In genomic region chr1:20665736-20666135, GRCh38 we compare ENCODE assay signal across 25 cellular contexts. TPM values are rescaled to one million over a fixed set of nuclear protein-coding genes. Genes with fewer than 3 reads are reported as not detected.
DNase-seq lines count a peak whose midpoint lies in the region; ATAC-seq, FAIRE-seq and TF ChIP-seq lines count a peak whose summit lies in the region.
"Had no signal": no experiment of that assay in that cellular context is flagged by ENCODE, and none has a peak within 500 bp of the region (broad histone marks: within the 10 kb centered on the region; RNA-seq: fewer than 3 reads in every experiment).

No MANE protein-coding gene starts in this region.

- no peak overlapping the region for H3K9ac ChIP-seq in keratinocyte (ENCODE audit: control insufficient read depth, extremely low read depth, insufficient read depth, low read length)

- H3K36me3 Mint-ChIP-seq in activated naive CD8-positive, alpha-beta T cell treated with anti-CD3 and anti-CD28 coated beads, Interleukin-2, amount 10 ng/mL, durations not matched to agents 7 days and 5 days = peaks cover 2% of the 10 kb centered on the region
- H3K36me3 Mint-ChIP-seq in activated naive CD8-positive, alpha-beta T cell treated with anti-CD3 and anti-CD28 coated beads, Interleukin-2, amount 50 U/mL, for 24 hours (ENCODE audit: low read depth) = peaks cover 3% of the 10 kb centered on the region
- H3K36me3 Mint-ChIP-seq in HFFc6 (ENCODE audit: low read depth) = peaks cover 10% of the 10 kb centered on the region
- H3K36me3 Mint-ChIP-seq: immature natural killer cell, natural killer cell had no signal

- no peaks in the 10 kb centered on the region for H3K27me3 ChIP-seq in keratinocyte (ENCODE audit: control insufficient read depth, extremely low read depth, insufficient read depth, low read length)
- no peaks in the 10 kb centered on the region for H3K27me3 ChIP-seq in upper lobe of left lung
- H3K27me3 ChIP-seq: brain microvascular endothelial cell, left lung, transverse colon had no signal

- peaks cover 5% of the 10 kb centered on the region for H3K79me2 ChIP-seq in keratinocyte (ENCODE audit: control insufficient read depth, insufficient read depth, low read length)

- peaks cover 20% of the 10 kb centered on the region for H3K4me1 Mint-ChIP-seq in activated naive CD8-positive, alpha-beta T cell treated with anti-CD3 and anti-CD28 coated beads, Interleukin-2, amount 10 ng/mL, durations not matched to agents 7 days and 5 days
- H3K4me1 Mint-ChIP-seq in activated naive CD8-positive, alpha-beta T cell treated with anti-CD3 and anti-CD28 coated beads, Interleukin-2, amount 50 U/mL, for 24 hours = peaks cover 14% of the 10 kb centered on the region
- H3K4me1 Mint-ChIP-seq in HFFc6 (ENCODE audit: low read depth) = peaks cover 11% of the 10 kb centered on the region

- peaks cover 1% of the 10 kb centered on the region for H3K9me3 Mint-ChIP-seq in activated naive CD8-positive, alpha-beta T cell treated with anti-CD3 and anti-CD28 coated beads, Interleukin-2, amount 10 ng/mL, durations not matched to agents 7 days and 5 days
- H3K9me3 Mint-ChIP-seq in activated naive CD8-positive, alpha-beta T cell treated with anti-CD3 and anti-CD28 coated beads, Interleukin-2, amount 50 U/mL, for 24 hours = no peaks in the 10 kb centered on the region
- no peaks in the 10 kb centered on the region for H3K9me3 Mint-ChIP-seq in HFFc6
- H3K9me3 Mint-ChIP-seq: immature natural killer cell; natural killer cell; stimulated activated naive CD8-positive, alpha-beta T cell treated with anti-CD3 and anti-CD28 coated beads, Interleukin-15, Interleukin-2, amounts not matched to agents 100 ng/mL and 50 ng/mL, for 24 hours had no signal

- POLR2A ChIA-PET in activated naive CD8-positive, alpha-beta T cell treated with anti-CD3 and anti-CD28 coated beads, Interleukin-2, amount 10 ng/mL, durations not matched to agents 7 days and 5 days (lab: Charles Lee) = interaction anchor here (1.0 to 1.5 kb wide), 2 partner anchors 13 to 158 kb away, joined by 3 read pairs; partner anchors contain the start of gene MUL1

- H3K27me3 Mint-ChIP-seq in activated naive CD8-positive, alpha-beta T cell treated with anti-CD3 and anti-CD28 coated beads, Interleukin-2, amount 10 ng/mL, durations not matched to agents 7 days and 5 days = no peaks in the 10 kb centered on the region
- no peaks in the 10 kb centered on the region for H3K27me3 Mint-ChIP-seq in activated naive CD8-positive, alpha-beta T cell treated with anti-CD3 and anti-CD28 coated beads, Interleukin-2, amount 50 U/mL, for 24 hours
- peaks cover 2% of the 10 kb centered on the region; the same call in 1 of the 2 replicates for H3K27me3 Mint-ChIP-seq in HFFc6 (ENCODE audit: insufficient read depth)
- H3K27me3 Mint-ChIP-seq: stimulated activated naive CD8-positive, alpha-beta T cell treated with anti-CD3 and anti-CD28 coated beads, Interleukin-15, Interleukin-2, amounts not matched to agents 100 ng/mL and 50 ng/mL, for 24 hours had no signal

- 81 to 83% methylated on average over 12 of the region's 12 CpGs for WGBS in upper lobe of left lung, 2 donors

- no peaks in the 10 kb centered on the region for H3K9me1 ChIP-seq in keratinocyte (ENCODE audit: control insufficient read depth, extremely low read depth, insufficient read depth, low read length)

- H3K4me3 Mint-ChIP-seq in activated naive CD8-positive, alpha-beta T cell treated with anti-CD3 and anti-CD28 coated beads, Interleukin-2, amount 10 ng/mL, durations not matched to agents 7 days and 5 days = no peak overlapping the region
- no peak overlapping the region for H3K4me3 Mint-ChIP-seq in activated naive CD8-positive, alpha-beta T cell treated with anti-CD3 and anti-CD28 coated beads, Interleukin-2, amount 50 U/mL, for 24 hours
- H3K4me3 Mint-ChIP-seq in HFFc6 = no peak overlapping the region
- H3K4me3 Mint-ChIP-seq: immature natural killer cell; natural killer cell; stimulated activated naive CD8-positive, alpha-beta T cell treated with anti-CD3 and anti-CD28 coated beads, Interleukin-15, Interleukin-2, amounts not matched to agents 100 ng/mL and 50 ng/mL, for 24 hours had no signal

- H3K4me2 ChIP-seq in keratinocyte (ENCODE audit: control insufficient read depth, extremely low read depth, insufficient read depth, low read depth, low read length) = no peak overlapping the region

- H4K20me1 ChIP-seq in keratinocyte (ENCODE audit: control insufficient read depth, extremely low read depth, insufficient read depth, low read length) = no peaks in the 10 kb centered on the region

- peaks cover 4% of the 10 kb centered on the region for H3K4me1 ChIP-seq in keratinocyte (ENCODE audit: control insufficient read depth, extremely low read depth, insufficient read depth, low read length)
- H3K4me1 ChIP-seq in upper lobe of left lung = peaks cover 3 to 9% (median 8%) of the 10 kb centered on the region in 4 donors

- no peak for TF ChIP-seq EP300 in upper lobe of left lung (IDR thresholded peaks at IDR 0.05)

- ATAC-seq in activated naive CD8-positive, alpha-beta T cell treated with anti-CD3 and anti-CD28 coated beads, Interleukin-2, amount 10 ng/mL, durations not matched to agents 7 days and 5 days (ENCODE audit: low read depth) = no peak
- no peak for ATAC-seq in activated naive CD8-positive, alpha-beta T cell treated with anti-CD3 and anti-CD28 coated beads, Interleukin-2, amount 50 U/mL, for 24 hours
- ATAC-seq in upper lobe of left lung (ENCODE audit: low FRiP score in 2 of 2) = no peak
- ATAC-seq: left lung, natural killer cell, PC-3 had no signal

- no peak for TF ChIP-seq CTCF in keratinocyte (optimal IDR thresholded peaks at IDR 0.05 in 1 of 3, IDR thresholded peaks at IDR 0.05 in 1 of 3, conservative IDR thresholded peaks at IDR 0.05 in 1 of 3; ENCODE audit: extremely low read depth in 1 of 3, insufficient read depth in 2 of 3, low read length in 3 of 3)
- no peak for TF ChIP-seq CTCF in upper lobe of left lung (IDR thresholded peaks at IDR 0.05)
- no peak for TF ChIP-seq CTCF in HFFc6 (IDR thresholded peaks at IDR 0.05)

- no peak for DNase-seq in activated naive CD8-positive, alpha-beta T cell treated with anti-CD3 and anti-CD28 coated beads, Interleukin-2, amount 10 ng/mL, durations not matched to agents 7 days and 5 days
- no peak for DNase-seq in activated naive CD8-positive, alpha-beta T cell treated with anti-CD3 and anti-CD28 coated beads, Interleukin-2, amount 50 U/mL, for 24 hours
- DNase-seq in OCI-M1 (lab: John Stamatoyannopoulos, UW) (peak; percentile 2), keratinocyte (ENCODE audit: low read depth, low spot score) (no peak), upper lobe of left lung (no peak), AG20443 (ENCODE audit: low spot score) (no peak), HFFc6 (no peak), GM19240 (ENCODE audit: insufficient read length, low spot score) (no peak)
- DNase-seq: activated CD4-positive, alpha-beta T cell treated with anti-CD3 and anti-CD28 coated beads for 1 hour; activated gamma-delta T cell treated with Interleukin-2 at 50 U/mL for 16 hours; brain microvascular endothelial cell; DMS53; effector CD4-positive, alpha-beta T cell; hippocampal formation; immature natural killer cell; left lung; natural killer cell; NCI-H1417 treated with DMSO at 0.1 percent for 48 hours; NCI-H446 treated with DMSO at 0.1 percent for 48 hours; PC-3; retina; SHP77; transverse colon had no signal

- H3K4me3 ChIP-seq in keratinocyte (ENCODE audit: control insufficient read depth in 2 of 3, extremely low read depth in 1 of 3, insufficient read depth in 2 of 3, low read depth in 1 of 3, low read length in 3 of 3) = no peak overlapping the region
- H3K4me3 ChIP-seq in upper lobe of left lung = no peak overlapping the region
- H3K4me3 ChIP-seq: left lung, transverse colon had no signal

- peaks cover 0 to 5% of the 10 kb centered on the region in 2 experiments for H3K36me3 ChIP-seq in keratinocyte (ENCODE audit: control insufficient read depth in 2 of 2, extremely low read depth in 1 of 2, insufficient read depth in 2 of 2, low read length in 2 of 2)
- H3K36me3 ChIP-seq in upper lobe of left lung = peaks cover 0 to 8% (median 0%) of the 10 kb centered on the region in 4 donors
- H3K36me3 ChIP-seq: brain microvascular endothelial cell, transverse colon had no signal

- H3K27ac ChIP-seq in keratinocyte (ENCODE audit: control insufficient read depth, insufficient read depth, low read length) = no peak overlapping the region
- H3K27ac ChIP-seq in upper lobe of left lung = peak overlapping the region; percentile 16 to 74 (median 50)
- H3K27ac ChIP-seq: brain microvascular endothelial cell, transverse colon had no signal

- H3K9me3 ChIP-seq in keratinocyte (ENCODE audit: control insufficient read depth, low read depth, low read length) (no peaks in the 10 kb centered on the region), upper lobe of left lung (no peaks in the 10 kb centered on the region)
- H3K9me3 ChIP-seq: left lung, transverse colon had no signal

- peak overlapping the region; percentile 0 for H2AFZ ChIP-seq in keratinocyte (ENCODE audit: control insufficient read depth, low read length)

- H3K27ac Mint-ChIP-seq in activated naive CD8-positive, alpha-beta T cell treated with anti-CD3 and anti-CD28 coated beads, Interleukin-2, amount 10 ng/mL, durations not matched to agents 7 days and 5 days = peak overlapping the region; percentile 48
- no peak overlapping the region for H3K27ac Mint-ChIP-seq in activated naive CD8-positive, alpha-beta T cell treated with anti-CD3 and anti-CD28 coated beads, Interleukin-2, amount 50 U/mL, for 24 hours
- H3K27ac Mint-ChIP-seq in HFFc6 = no peak overlapping the region
- H3K27ac Mint-ChIP-seq: immature natural killer cell; natural killer cell; stimulated activated naive CD8-positive, alpha-beta T cell treated with anti-CD3 and anti-CD28 coated beads, Interleukin-15, Interleukin-2, amounts not matched to agents 100 ng/mL and 50 ng/mL, for 24 hours had no signal

- no peak for FAIRE-seq in keratinocyte (lab: Jason Lieb, UNC)
- FAIRE-seq: A204.1 had no signal

- dilution Hi-C loops in keratinocyte (cut with MboI; ENCODE audit: extremely low pct_ligation_motif_present, low sequenced_read_pairs) = no loop called here

- no peak for TF ChIP-seq POLR2A in upper lobe of left lung (IDR thresholded peaks at IDR 0.05)

RNA-seq across cellular contexts. Expression of gene DDOST, which starts 4.6 kb away (rescaled TPM):
- total RNA-seq in activated naive CD8-positive, alpha-beta T cell treated with anti-CD3 and anti-CD28 coated beads, Interleukin-2, amount 10 ng/mL, durations not matched to agents 7 days and 5 days = 100 to 1,000 TPM; 131 to 134 TPM
- polyA plus RNA-seq in keratinocyte = 263 to 281 TPM (median 275 TPM) in 3 replicates
- polyA plus RNA-seq in keratinocyte (2011; ENCODE audit: low read depth) = 37.1 TPM
- 143 and 150 TPM in 2 replicates for polyA plus RNA-seq in keratinocyte (2011; cell fraction: cytosol; rRNA removed)
- polyA plus RNA-seq in keratinocyte (2011; cell fraction: nucleus; rRNA removed) = 248 and 263 TPM in 2 replicates
- polyA plus RNA-seq in keratinocyte (2012; ENCODE audit: low replicate concordance) = 106 and 206 TPM in 2 replicates
- 161 to 195 TPM (median 171 TPM) in 3 replicates for polyA minus RNA-seq in keratinocyte
- 146 TPM for polyA minus RNA-seq in keratinocyte (2011; cell fraction: cytosol; rRNA and poly(A)+ RNA removed)
- polyA minus RNA-seq in keratinocyte (2011; cell fraction: nucleus; rRNA and poly(A)+ RNA removed) = 203 and 262 TPM in 2 replicates
- 100 to 1,000 TPM in 4 of 6 donors, 10 to 100 TPM in 2; 54.5 to 212 (median 141) TPM for total RNA-seq in upper lobe of left lung
- 100 to 1,000 TPM; 266 to 291 (median 281) TPM for total RNA-seq in HFFc6 (2021; fragmentation: NEBNext Ultra II Directional; extraction: Animal tissue kit (Norgen Biotek cat#: 25700))

RNA-seq across cellular contexts. Expression of gene PINK1, which starts 32.5 kb away (rescaled TPM):
- 10 to 100 TPM in 1 of 2 experiments, 1 to 10 TPM in 1; 9.4 to 10.3 TPM for total RNA-seq in activated naive CD8-positive, alpha-beta T cell treated with anti-CD3 and anti-CD28 coated beads, Interleukin-2, amount 10 ng/mL, durations not matched to agents 7 days and 5 days
- polyA plus RNA-seq in keratinocyte = 44.6 to 58.1 TPM (median 55.9 TPM) in 3 replicates
- 43.0 TPM for polyA plus RNA-seq in keratinocyte (2011; ENCODE audit: low read depth)
- polyA plus RNA-seq in keratinocyte (2011; cell fraction: cytosol; rRNA removed) = 41.8 and 59.8 TPM in 2 replicates
- polyA plus RNA-seq in keratinocyte (2011; cell fraction: nucleus; rRNA removed) = 46.3 and 47.8 TPM in 2 replicates
- 57.0 and 60.7 TPM in 2 replicates for polyA plus RNA-seq in keratinocyte (2012; ENCODE audit: low replicate concordance)
- 33.8 to 49.6 TPM (median 41.3 TPM) in 3 replicates for polyA minus RNA-seq in keratinocyte
- polyA minus RNA-seq in keratinocyte (2011; cell fraction: cytosol; rRNA and poly(A)+ RNA removed) = 47.2 TPM
- 20.0 and 20.3 TPM in 2 replicates for polyA minus RNA-seq in keratinocyte (2011; cell fraction: nucleus; rRNA and poly(A)+ RNA removed)
- 100 to 1,000 TPM in 2 of 6 donors, 10 to 100 TPM in 4; 62.8 to 118 (median 86.2) TPM for total RNA-seq in upper lobe of left lung
- total RNA-seq in HFFc6 (2021; fragmentation: NEBNext Ultra II Directional; extraction: Animal tissue kit (Norgen Biotek cat#: 25700)) = 100 to 1,000 TPM in 3 of 6 experiments, 10 to 100 TPM in 3; 89.9 to 134 (median 99.1) TPM

RNA-seq across cellular contexts. Expression of gene KIF17, which starts 52.1 kb away (rescaled TPM):
- total RNA-seq in activated naive CD8-positive, alpha-beta T cell treated with anti-CD3 and anti-CD28 coated beads, Interleukin-2, amount 10 ng/mL, durations not matched to agents 7 days and 5 days = not detected
- 0.90 to 1.2 TPM (median 1.1 TPM) in 3 replicates for polyA plus RNA-seq in keratinocyte
- polyA plus RNA-seq in keratinocyte (2011; ENCODE audit: low read depth) = 5.8 TPM
- polyA plus RNA-seq in keratinocyte (2011; cell fraction: cytosol; rRNA removed) = 0.40 and 0.81 TPM in 2 replicates
- 3.9 and 4.5 TPM in 2 replicates for polyA plus RNA-seq in keratinocyte (2011; cell fraction: nucleus; rRNA removed)
- 1.1 and 2.6 TPM in 2 replicates for polyA plus RNA-seq in keratinocyte (2012; ENCODE audit: low replicate concordance)
- 0.59 to 1.5 TPM (median 1.2 TPM) in 3 replicates for polyA minus RNA-seq in keratinocyte
- 1.7 TPM for polyA minus RNA-seq in keratinocyte (2011; cell fraction: cytosol; rRNA and poly(A)+ RNA removed)
- polyA minus RNA-seq in keratinocyte (2011; cell fraction: nucleus; rRNA and poly(A)+ RNA removed) = 2.2 and 2.6 TPM in 2 replicates
- 10 to 100 TPM in 1 of 6 donors, 1 to 10 TPM in 5; 4.2 to 12.6 (median 8.5) TPM for total RNA-seq in upper lobe of left lung
- 1 to 10 TPM; 5.8 to 8.1 (median 7.4) TPM for total RNA-seq in HFFc6 (2021; fragmentation: NEBNext Ultra II Directional; extraction: Animal tissue kit (Norgen Biotek cat#: 25700))
- total RNA-seq: natural killer cell had no signal

Comparison
In these comparisons a context has a peak if more than half of its experiments do, and no peak if none do; other contexts are left out.
1. RNA of gene PINK1, which starts 32.5 kb away (total RNA-seq): 89.9 to 134 TPM in HFFc6 and 62.8 to 118 TPM in upper lobe of left lung; 9.4 to 10.3 TPM in activated naive CD8-positive, alpha-beta T cell treated with anti-CD3 and anti-CD28 coated beads, Interleukin-2, amount 10 ng/mL, durations not matched to agents 7 days and 5 days; every median in the first group is over 4 times any median in the second.